28 cellular contexts compared by ENCODE assay signal in genomic region chr9:105307731-105308130, GRCh38.
A peak's percentile ranks its signal among the peaks of the same experiment; 100 is the strongest.
DNase-seq lines count a peak whose midpoint lies in the region; ATAC-seq and TF ChIP-seq lines count a peak whose summit lies in the region.
"Had no signal": no experiment of that assay in that cellular context is flagged by ENCODE, and none has a peak within 500 bp of the region (broad histone marks: within the 10 kb centered on the region; RNA-seq: fewer than 3 reads in every experiment).

No MANE protein-coding gene starts in this region.

- no peaks in the 10 kb centered on the region for H3K27me3 ChIP-seq in dorsolateral prefrontal cortex
- H3K27me3 ChIP-seq: ascending aorta, SJSA1, transverse colon had no signal

- no peaks in the 10 kb centered on the region for H3K27me3 Mint-ChIP-seq in progenitor cell of endocrine pancreas
- no peaks in the 10 kb centered on the region for H3K27me3 Mint-ChIP-seq in CD14-positive monocyte (ENCODE audit: low read depth in 3 of 3)
- H3K27me3 Mint-ChIP-seq: activated CD8-positive, alpha-beta T cell treated with anti-CD3 and anti-CD28 coated beads for 36 hours; naive thymus-derived CD4-positive, alpha-beta T cell; stimulated activated naive CD8-positive, alpha-beta T cell treated with anti-CD3 and anti-CD28 coated beads, Interleukin-15, amount 100 ng/mL, for 72 hours had no signal

- H3K4me3 Mint-ChIP-seq in progenitor cell of endocrine pancreas (ENCODE audit: low read depth) (no peak overlapping the region), CD14-positive monocyte (no peak overlapping the region)
- H3K4me3 Mint-ChIP-seq: activated CD8-positive, alpha-beta T cell treated with anti-CD3 and anti-CD28 coated beads for 36 hours; naive thymus-derived CD4-positive, alpha-beta T cell; stimulated activated naive CD8-positive, alpha-beta T cell treated with anti-CD3 and anti-CD28 coated beads, Interleukin-15, amount 100 ng/mL, for 72 hours had no signal

- intact Hi-C loops in dorsolateral prefrontal cortex (cut with DNase I), result loop anchor here in 1 of 2 donors (2.0 kb wide), 1 partner anchor 63 kb away; the partner anchor contains the start of gene SLC44A1
- intact Hi-C loops in CD14-positive monocyte (cut with micrococcal nuclease), result no loop called here

- H3K4me1 Mint-ChIP-seq in progenitor cell of endocrine pancreas (ENCODE audit: low read depth) (peaks cover 34% of the 10 kb centered on the region), CD14-positive monocyte (peaks cover 18% of the 10 kb centered on the region)
- H3K4me1 Mint-ChIP-seq: stimulated activated naive CD8-positive, alpha-beta T cell treated with anti-CD3 and anti-CD28 coated beads, Interleukin-15, amount 100 ng/mL, for 72 hours had no signal

- H3K9me3 Mint-ChIP-seq in progenitor cell of endocrine pancreas (ENCODE audit: low read depth) (no peaks in the 10 kb centered on the region), CD14-positive monocyte (no peaks in the 10 kb centered on the region)
- H3K9me3 Mint-ChIP-seq: activated CD8-positive, alpha-beta T cell treated with anti-CD3 and anti-CD28 coated beads for 36 hours; activated naive CD4-positive, alpha-beta T cell treated with anti-CD3 and anti-CD28 coated beads, Interleukin-2, amount 50 U/mL, for 72 hours; naive thymus-derived CD4-positive, alpha-beta T cell; stimulated activated naive CD8-positive, alpha-beta T cell treated with anti-CD3 and anti-CD28 coated beads, Interleukin-15, amount 100 ng/mL, for 72 hours had no signal

- H3K4me3 ChIP-seq in dorsolateral prefrontal cortex, result peak overlapping the region in 1 of 59 donors; percentile 8
- H3K4me3 ChIP-seq: ascending aorta, SJSA1, skin epidermis, transverse colon had no signal

- peaks cover 11% of the 10 kb centered on the region for H3K36me3 Mint-ChIP-seq in progenitor cell of endocrine pancreas (ENCODE audit: insufficient read depth)
- peaks cover 14 to 24% of the 10 kb centered on the region in 2 donors for H3K36me3 Mint-ChIP-seq in CD14-positive monocyte

- TF ChIP-seq CTCF in dorsolateral prefrontal cortex (IDR thresholded peaks at IDR 0.05 in 54 of 56, conservative IDR thresholded peaks at IDR 0.05 in 2 of 56; ENCODE audit: low read depth in 1 of 56, partially characterized antibody in 56 of 56) (no peak), progenitor cell of endocrine pancreas (IDR thresholded peaks at IDR 0.05; ENCODE audit: unreplicated experiment) (no peak), CD14-positive monocyte (IDR thresholded peaks at IDR 0.05) (no peak)

- DNase-seq in EL (peak; percentile 2), LHCN-M2 (ENCODE audit: low read depth) (peak; percentile 43), dorsolateral prefrontal cortex (no peak), progenitor cell of endocrine pancreas (ENCODE audit: low spot score, unreplicated experiment) (no peak), CD14-positive monocyte (ENCODE audit: low spot score) (no peak), HT-29 (ENCODE audit: low spot score) (no peak)
- DNase-seq: activated CD4-positive, CD25-positive, alpha-beta regulatory T cell treated with anti-CD3 and anti-CD28 coated beads, Interleukin-2, amount 50 U/mL, for 72 hours; activated CD8-positive, alpha-beta T cell treated with anti-CD3 and anti-CD28 coated beads for 36 hours; central memory CD4-positive, alpha-beta T cell; dermis blood vessel endothelial cell; DMS53; GF-D8; left ventricle myocardium superior; naive thymus-derived CD4-positive, alpha-beta T cell; NCI-H1092 treated with DMSO at 0.1 percent for 48 hours; NCI-H187 treated with DMSO at 0.1 percent for 48 hours; NCI-H2227 treated with DMSO at 0.1 percent for 48 hours; NCI-H774; occipital lobe; stimulated activated naive CD8-positive, alpha-beta T cell treated with anti-CD3 and anti-CD28 coated beads, Interleukin-15, amount 100 ng/mL, for 72 hours; T-helper 1 cell; transverse colon had no signal

- ATAC-seq in HG03135 (IDR thresholded peaks at IDR 0.05; ENCODE audit: unreplicated experiment), result no peak
- no peak for ATAC-seq in HG03108 (IDR thresholded peaks at IDR 0.05; ENCODE audit: unreplicated experiment)
- ATAC-seq: activated CD8-positive, alpha-beta T cell treated with anti-CD3 and anti-CD28 coated beads for 36 hours; activated naive CD4-positive, alpha-beta T cell treated with anti-CD3 and anti-CD28 coated beads, Interleukin-2, amount 50 U/mL, for 72 hours; left ventricle myocardium superior; naive thymus-derived CD4-positive, alpha-beta T cell; stimulated activated naive CD8-positive, alpha-beta T cell treated with anti-CD3 and anti-CD28 coated beads, Interleukin-15, amount 100 ng/mL, for 72 hours had no signal

- H3K27ac ChIP-seq in dorsolateral prefrontal cortex, result peak overlapping the region; percentile 42 to 99 (median 95)
- H3K27ac ChIP-seq: ascending aorta, SJSA1, skin epidermis, transverse colon had no signal

- H3K27ac Mint-ChIP-seq in progenitor cell of endocrine pancreas (peak overlapping the region; percentile 54), CD14-positive monocyte (peak overlapping the region in 1 of 7 donors; percentile 23)
- H3K27ac Mint-ChIP-seq: activated CD8-positive, alpha-beta T cell treated with anti-CD3 and anti-CD28 coated beads for 36 hours; activated naive CD4-positive, alpha-beta T cell treated with anti-CD3 and anti-CD28 coated beads, Interleukin-2, amount 50 U/mL, for 72 hours; naive thymus-derived CD4-positive, alpha-beta T cell; stimulated activated naive CD8-positive, alpha-beta T cell treated with anti-CD3 and anti-CD28 coated beads, Interleukin-15, amount 100 ng/mL, for 72 hours had no signal

Comparison
In these comparisons a context has a peak if more than half of its experiments do, and no peak if none do; other contexts are left out.
1. DNase-seq: peak in EL (single experiment) and LHCN-M2 (single experiment); none in dorsolateral prefrontal cortex (0 of 10), progenitor cell of endocrine pancreas (single experiment), CD14-positive monocyte (single experiment) and HT-29 (single experiment).